1 cellular context compared by ENCODE assay signal in genomic region chr6:170293411-170293844, GRCh38.
TF ChIP-seq lines count a peak whose summit lies in the region.

No MANE protein-coding gene starts in this region.

TF ChIP-seq in K562, 482 proteins besides CTCF, POLR2A, EP300 and RAD21:
- no peak for TF ChIP-seq TFAM (CRISPR knock-in tag; conservative IDR thresholded peaks at IDR 0.05)
- TF ChIP-seq ZC3H11A (IDR thresholded peaks at IDR 0.05; ENCODE audit: low read depth, low read length): no peak
- no peak for TF ChIP-seq FOXK1 (CRISPR knock-in tag; IDR thresholded peaks at IDR 0.05; ENCODE audit: borderline replicate concordance)
- TF ChIP-seq ZNF512 (tag; IDR thresholded peaks at IDR 0.05): 0 out of 2 replicates have a peak, but pooled peaks have one; percentile 42
- TF ChIP-seq CHD7 (IDR thresholded peaks at IDR 0.05; ENCODE audit: low read depth, low read length): no peak
- no peak for TF ChIP-seq TBL1XR1 (IDR thresholded peaks at IDR 0.05; ENCODE audit: low read length in 2 of 2)
- TF ChIP-seq SMARCA4 (IDR thresholded peaks at IDR 0.05): no peak
- TF ChIP-seq ZSCAN29 (IDR thresholded peaks at IDR 0.05): no peak
- TF ChIP-seq, protein P1, sequence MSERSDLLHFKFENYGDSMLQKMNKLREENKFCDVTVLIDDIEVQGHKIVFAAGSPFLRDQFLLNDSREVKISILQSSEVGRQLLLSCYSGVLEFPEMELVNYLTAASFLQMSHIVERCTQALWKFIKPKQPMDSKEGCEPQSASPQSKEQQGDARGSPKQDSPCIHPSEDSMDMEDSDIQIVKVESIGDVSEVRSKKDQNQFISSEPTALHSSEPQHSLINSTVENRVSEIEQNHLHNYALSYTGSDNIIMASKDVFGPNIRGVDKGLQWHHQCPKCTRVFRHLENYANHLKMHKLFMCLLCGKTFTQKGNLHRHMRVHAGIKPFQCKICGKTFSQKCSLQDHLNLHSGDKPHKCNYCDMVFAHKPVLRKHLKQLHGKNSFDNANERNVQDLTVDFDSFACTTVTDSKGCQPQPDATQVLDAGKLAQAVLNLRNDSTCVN (CRISPR knock-in tag; IDR thresholded peaks at IDR 0.05): 0 out of 2 replicates have a peak, but pooled peaks have one; percentile 11
- no peak for TF ChIP-seq ARNT (IDR thresholded peaks at IDR 0.05)
- no peak for TF ChIP-seq ZNF311 (CRISPR knock-in tag; IDR thresholded peaks at IDR 0.05)
- TF ChIP-seq HSF4 (CRISPR knock-in tag; IDR thresholded peaks at IDR 0.05; ENCODE audit: borderline replicate concordance): no peak
- no peak for TF ChIP-seq NR4A1 (CRISPR knock-in tag; IDR thresholded peaks at IDR 0.05)
- no peak for TF ChIP-seq NR4A1 (tag; IDR thresholded peaks at IDR 0.05)
